Comparison of ENCODE assay signal across 19 cellular contexts in the genomic region with DNA sequence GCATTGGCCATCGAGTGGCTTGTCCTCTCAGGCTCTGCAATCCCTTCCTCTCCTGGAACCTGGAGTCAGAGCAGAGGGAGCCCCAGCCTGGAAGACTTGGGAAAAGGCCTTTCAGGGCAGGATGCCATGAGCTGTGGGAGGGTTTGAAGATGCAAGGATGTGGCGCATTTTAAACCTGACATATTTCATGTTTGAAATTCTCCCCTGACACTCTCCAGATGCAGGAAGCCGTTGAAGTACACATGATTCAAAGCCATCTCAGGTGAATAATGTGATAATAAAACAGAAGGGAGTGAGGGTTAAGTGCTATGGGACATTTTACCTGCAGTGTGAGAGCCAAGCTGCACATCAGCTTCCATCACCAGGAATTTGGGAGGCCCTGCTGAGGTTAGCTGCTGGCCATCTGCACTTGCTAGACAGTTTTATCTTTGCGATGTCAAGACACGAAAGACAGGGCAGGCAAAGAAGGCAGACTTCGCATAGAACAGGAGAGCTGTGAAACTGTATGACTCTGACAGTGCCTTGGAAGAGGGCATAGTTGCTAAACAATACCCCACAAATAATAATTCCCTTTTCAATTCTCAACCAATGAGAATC.
"Had no signal": no experiment of that assay in that cellular context is flagged by ENCODE, and none has a peak within 500 bp of the region (broad histone marks: within the 10 kb centered on the region; RNA-seq: fewer than 3 reads in every experiment).

No MANE protein-coding gene starts in this region.

- H3K27ac Mint-ChIP-seq: memory B cell; naive thymus-derived CD4-positive, alpha-beta T cell; nephron progenitor cell; stimulated activated naive B cell treated with anti-CD40 and anti-IgM and Interleukin-4, amounts not matched to agents 10 μg/mL and 1 μg/mL and 100 μg/mL, for 72 hours; stimulated activated naive CD8-positive, alpha-beta T cell treated with anti-CD3 and anti-CD28 coated beads, Interleukin-15, amount 100 ng/mL, for 72 hours had no signal

- H3K36me3 Mint-ChIP-seq: memory B cell; naive thymus-derived CD4-positive, alpha-beta T cell; stimulated activated naive B cell treated with anti-CD40 and anti-IgM and Interleukin-4, amounts not matched to agents 10 μg/mL and 1 μg/mL and 100 μg/mL, for 72 hours had no signal

- H3K27me3 Mint-ChIP-seq: stimulated activated naive B cell treated with anti-CD40 and anti-IgM and Interleukin-4, amounts not matched to agents 10 μg/mL and 1 μg/mL and 100 μg/mL, for 72 hours; stimulated activated naive CD8-positive, alpha-beta T cell treated with anti-CD3 and anti-CD28 coated beads, Interleukin-15, amount 100 ng/mL, for 72 hours had no signal

- H3K27ac ChIP-seq: coronary artery, dorsolateral prefrontal cortex, gastrocnemius medialis, heart right ventricle, left ventricle myocardium inferior, lower lobe of right lung, neutrophil, thoracic aorta, transverse colon had no signal

- H3K9me3 Mint-ChIP-seq: memory B cell; stimulated activated naive CD8-positive, alpha-beta T cell treated with anti-CD3 and anti-CD28 coated beads, Interleukin-15, amount 100 ng/mL, for 72 hours had no signal

- H3K9me3 ChIP-seq: gastrocnemius medialis, heart right ventricle, left ventricle myocardium inferior, lower lobe of right lung, neutrophil, thoracic aorta, transverse colon had no signal

- ATAC-seq: gastrocnemius medialis; heart right ventricle; lower lobe of right lung; naive thymus-derived CD4-positive, alpha-beta T cell; sciatic nerve; stimulated activated naive B cell treated with anti-CD40 and anti-IgM and Interleukin-4, amounts not matched to agents 10 μg/mL and 1 μg/mL and 100 μg/mL, for 72 hours; stimulated activated naive CD8-positive, alpha-beta T cell treated with anti-CD3 and anti-CD28 coated beads, Interleukin-15, amount 100 ng/mL, for 72 hours had no signal

- H3K4me1 ChIP-seq: heart right ventricle, left ventricle myocardium inferior, lower lobe of right lung, transverse colon had no signal

- H3K4me3 Mint-ChIP-seq: memory B cell; naive thymus-derived CD4-positive, alpha-beta T cell; nephron progenitor cell; stimulated activated naive B cell treated with anti-CD40 and anti-IgM and Interleukin-4, amounts not matched to agents 10 μg/mL and 1 μg/mL and 100 μg/mL, for 72 hours; stimulated activated naive CD8-positive, alpha-beta T cell treated with anti-CD3 and anti-CD28 coated beads, Interleukin-15, amount 100 ng/mL, for 72 hours had no signal

- H3K27me3 ChIP-seq: gastrocnemius medialis, heart right ventricle, neutrophil, transverse colon had no signal

- DNase-seq: dorsolateral prefrontal cortex; effector CD8-positive, alpha-beta T cell; gastrocnemius medialis; heart right ventricle; left ventricle myocardium inferior; lower lobe of right lung; naive thymus-derived CD4-positive, alpha-beta T cell; nephron progenitor cell; posterior cingulate gyrus; stimulated activated CD4-positive, alpha-beta T cell treated with anti-CD3 and anti-CD28 coated beads, Interleukin-2, amount 100 ng/mL, for 24 hours; stimulated activated CD4-positive, alpha-beta T cell treated with anti-CD3 and anti-CD28 coated beads, Interleukin-4, amount 100 ng/mL, for 4 hours; stimulated activated naive B cell treated with anti-CD40 and anti-IgM and Interleukin-4, amounts not matched to agents 10 μg/mL and 1 μg/mL and 100 μg/mL, for 72 hours; stimulated activated naive CD8-positive, alpha-beta T cell treated with anti-CD3 and anti-CD28 coated beads, Interleukin-15, amount 100 ng/mL, for 72 hours; transverse colon had no signal

- H3K36me3 ChIP-seq: gastrocnemius medialis, heart right ventricle, left ventricle myocardium inferior, lower lobe of right lung, neutrophil, thoracic aorta, transverse colon had no signal

- H3K4me3 ChIP-seq: coronary artery, dorsolateral prefrontal cortex, gastrocnemius medialis, heart right ventricle, left ventricle myocardium inferior, lower lobe of right lung, thoracic aorta, transverse colon had no signal

- H3K4me1 Mint-ChIP-seq: memory B cell; stimulated activated naive B cell treated with anti-CD40 and anti-IgM and Interleukin-4, amounts not matched to agents 10 μg/mL and 1 μg/mL and 100 μg/mL, for 72 hours had no signal
